In the genomic region with DNA sequence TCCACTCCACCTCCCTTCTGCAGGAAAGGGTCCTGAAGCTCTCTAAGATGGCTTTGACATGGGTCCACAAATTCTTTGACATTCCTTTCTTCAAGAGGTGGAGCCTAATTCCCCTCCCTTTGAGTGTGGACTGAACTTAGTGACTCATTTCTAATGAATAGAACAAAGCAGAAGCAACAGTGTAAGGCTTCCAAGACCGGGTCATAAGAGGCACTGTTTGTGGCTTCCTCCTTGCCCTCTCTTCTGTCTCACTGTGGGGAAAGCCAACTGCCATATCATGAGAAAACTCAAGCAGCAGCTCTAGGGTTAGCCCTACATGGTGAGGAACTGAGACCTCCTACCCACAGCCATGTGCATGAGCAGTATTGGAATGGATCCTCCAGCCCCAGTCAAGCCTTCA, we compare ENCODE assay signal across 1 cellular context.
TF ChIP-seq lines count a peak whose summit lies in the region.

No MANE protein-coding gene starts in this region.

TF ChIP-seq in HepG2, 621 proteins besides CTCF, POLR2A, EP300 and RAD21 (continued from another document):
- no peak for TF ChIP-seq ZNF205 (CRISPR knock-in tag; IDR thresholded peaks at IDR 0.05)
- TF ChIP-seq ISX (CRISPR knock-in tag; conservative IDR thresholded peaks at IDR 0.05): no peak
- no peak for TF ChIP-seq NR2F6 (IDR thresholded peaks at IDR 0.05)
- no peak for TF ChIP-seq NR2F6 (CRISPR knock-in tag; IDR thresholded peaks at IDR 0.05)
- TF ChIP-seq TSC22D2 (CRISPR knock-in tag; IDR thresholded peaks at IDR 0.05; ENCODE audit: borderline replicate concordance): no peak
- TF ChIP-seq, protein P1, sequence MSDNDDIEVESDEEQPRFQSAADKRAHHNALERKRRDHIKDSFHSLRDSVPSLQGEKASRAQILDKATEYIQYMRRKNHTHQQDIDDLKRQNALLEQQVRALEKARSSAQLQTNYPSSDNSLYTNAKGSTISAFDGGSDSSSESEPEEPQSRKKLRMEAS (IDR thresholded peaks at IDR 0.05): no peak
- TF ChIP-seq RBAK (CRISPR knock-in tag; IDR thresholded peaks at IDR 0.05): no peak
- TF ChIP-seq HNRNPUL1 (IDR thresholded peaks at IDR 0.05; ENCODE audit: low read depth, low read length): no peak
- TF ChIP-seq, protein P2, sequence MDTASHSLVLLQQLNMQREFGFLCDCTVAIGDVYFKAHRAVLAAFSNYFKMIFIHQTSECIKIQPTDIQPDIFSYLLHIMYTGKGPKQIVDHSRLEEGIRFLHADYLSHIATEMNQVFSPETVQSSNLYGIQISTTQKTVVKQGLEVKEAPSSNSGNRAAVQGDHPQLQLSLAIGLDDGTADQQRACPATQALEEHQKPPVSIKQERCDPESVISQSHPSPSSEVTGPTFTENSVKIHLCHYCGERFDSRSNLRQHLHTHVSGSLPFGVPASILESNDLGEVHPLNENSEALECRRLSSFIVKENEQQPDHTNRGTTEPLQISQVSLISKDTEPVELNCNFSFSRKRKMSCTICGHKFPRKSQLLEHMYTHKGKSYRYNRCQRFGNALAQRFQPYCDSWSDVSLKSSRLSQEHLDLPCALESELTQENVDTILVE (CRISPR knock-in tag; IDR thresholded peaks at IDR 0.05): no peak
- TF ChIP-seq ETV5 (CRISPR knock-in tag; IDR thresholded peaks at IDR 0.05; ENCODE audit: borderline replicate concordance): no peak
- TF ChIP-seq, protein P3, sequence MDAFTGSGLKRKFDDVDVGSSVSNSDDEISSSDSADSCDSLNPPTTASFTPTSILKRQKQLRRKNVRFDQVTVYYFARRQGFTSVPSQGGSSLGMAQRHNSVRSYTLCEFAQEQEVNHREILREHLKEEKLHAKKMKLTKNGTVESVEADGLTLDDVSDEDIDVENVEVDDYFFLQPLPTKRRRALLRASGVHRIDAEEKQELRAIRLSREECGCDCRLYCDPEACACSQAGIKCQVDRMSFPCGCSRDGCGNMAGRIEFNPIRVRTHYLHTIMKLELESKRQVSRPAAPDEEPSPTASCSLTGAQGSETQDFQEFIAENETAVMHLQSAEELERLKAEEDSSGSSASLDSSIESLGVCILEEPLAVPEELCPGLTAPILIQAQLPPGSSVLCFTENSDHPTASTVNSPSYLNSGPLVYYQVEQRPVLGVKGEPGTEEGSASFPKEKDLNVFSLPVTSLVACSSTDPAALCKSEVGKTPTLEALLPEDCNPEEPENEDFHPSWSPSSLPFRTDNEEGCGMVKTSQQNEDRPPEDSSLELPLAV (CRISPR knock-in tag; conservative IDR thresholded peaks at IDR 0.05; ENCODE audit: low read depth): no peak
- TF ChIP-seq, protein P4, sequence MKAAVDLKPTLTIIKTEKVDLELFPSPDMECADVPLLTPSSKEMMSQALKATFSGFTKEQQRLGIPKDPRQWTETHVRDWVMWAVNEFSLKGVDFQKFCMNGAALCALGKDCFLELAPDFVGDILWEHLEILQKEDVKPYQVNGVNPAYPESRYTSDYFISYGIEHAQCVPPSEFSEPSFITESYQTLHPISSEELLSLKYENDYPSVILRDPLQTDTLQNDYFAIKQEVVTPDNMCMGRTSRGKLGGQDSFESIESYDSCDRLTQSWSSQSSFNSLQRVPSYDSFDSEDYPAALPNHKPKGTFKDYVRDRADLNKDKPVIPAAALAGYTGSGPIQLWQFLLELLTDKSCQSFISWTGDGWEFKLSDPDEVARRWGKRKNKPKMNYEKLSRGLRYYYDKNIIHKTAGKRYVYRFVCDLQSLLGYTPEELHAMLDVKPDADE (CRISPR knock-in tag; IDR thresholded peaks at IDR 0.05): no peak
TF ChIP-seq in HepG2: peak in this region for 0.
